In the genomic region with DNA sequence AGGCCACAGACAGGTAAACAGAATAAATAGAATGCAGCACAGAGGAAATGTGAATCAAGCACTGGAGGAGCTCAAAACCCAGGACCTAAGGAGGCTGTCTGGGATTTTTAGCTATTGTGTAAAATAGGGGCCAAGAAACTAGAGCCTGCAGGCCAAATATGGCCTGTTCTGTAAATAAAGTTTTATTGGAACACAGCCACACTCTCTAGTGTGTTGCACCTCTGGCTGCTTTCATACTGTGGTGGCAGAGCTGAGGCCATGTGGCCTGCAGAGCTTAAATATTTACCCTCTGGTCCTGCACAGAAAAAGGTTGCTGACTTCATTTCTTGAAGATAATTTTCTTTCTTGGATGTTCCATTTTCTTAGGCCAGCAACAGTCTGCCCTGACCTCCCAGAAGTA, we compare ENCODE assay signal across 18 cellular contexts.
DNase-seq lines count a peak whose midpoint lies in the region; ATAC-seq, FAIRE-seq and TF ChIP-seq lines count a peak whose summit lies in the region.
"Had no signal": no experiment of that assay in that cellular context is flagged by ENCODE, and none has a peak within 500 bp of the region (broad histone marks: within the 10 kb centered on the region; RNA-seq: fewer than 3 reads in every experiment).

No MANE protein-coding gene starts in this region.

- no peak overlapping the region for H3K27ac ChIP-seq in K562 (ENCODE audit: extremely low read depth, low read depth, low read length)
- peak overlapping the region in 3 of 4 donors; percentile 33 to 66 (median 65) for H3K27ac ChIP-seq in sigmoid colon
- H3K27ac ChIP-seq: SJCRH30 had no signal

- no peaks in the 10 kb centered on the region for H3K79me2 ChIP-seq in K562 (ENCODE audit: control insufficient read depth, insufficient read depth, low read length)

- H3K4me3 ChIP-seq in K562 (no peak overlapping the region), sigmoid colon (no peak overlapping the region)
- H3K4me3 ChIP-seq: SJCRH30 had no signal

- FAIRE-seq in GM19239 (lab: Jason Lieb, UNC) (peak; percentile 60), K562 (lab: Jason Lieb, UNC) (no peak)
- FAIRE-seq: G401.6 had no signal

- no peaks in the 10 kb centered on the region for H3K9me3 ChIP-seq in K562 (replicated peaks; ENCODE audit: control insufficient read depth, insufficient read depth, low read depth, low read length)
- H3K9me3 ChIP-seq in sigmoid colon = no peaks in the 10 kb centered on the region
- H3K9me3 ChIP-seq: SJCRH30 had no signal

- no peak for ATAC-seq in K562
- no peak for ATAC-seq in GM21723 (IDR thresholded peaks at IDR 0.05; ENCODE audit: unreplicated experiment)
- no peak for ATAC-seq in activated CD4-positive, CD25-positive, alpha-beta regulatory T cell treated with anti-CD3 and anti-CD28 coated beads, Interleukin-2, amount 50 U/mL, for 24 hours
- ATAC-seq: Panc1 had no signal

- TF ChIP-seq EP300 in K562 (IDR thresholded peaks at IDR 0.05; ENCODE audit: low read length) = no peak
- no peak for TF ChIP-seq EP300 in sigmoid colon (IDR thresholded peaks at IDR 0.05)

- no peak overlapping the region for H3K4me2 ChIP-seq in K562 (ENCODE audit: insufficient read depth, low read length)

- intact Hi-C loops in K562 (cut with micrococcal nuclease) (no loop called here), sigmoid colon (cut with DNase I) (no loop called here)

- DNase-seq in GM19239 (ENCODE audit: insufficient read length, low spot score) = no peak
- peak; percentile 85 for DNase-seq in NCI-H2029 treated with DMSO at 0.1 percent for 48 hours (lab: John Stamatoyannopoulos, UW)
- DNase-seq in K562 (ENCODE audit: extremely low read depth in 1 of 4, low spot score in 3 of 4) = no peak
- no peak for DNase-seq in sigmoid colon
- no peak for DNase-seq in activated CD4-positive, alpha-beta T cell treated with anti-CD3 and anti-CD28 coated beads, Interleukin-2, amount 50 U/mL, for 48 hours
- DNase-seq: ACHN, DND-41, MM.1S, NCI-H1092, NCI-H1436 treated with DMSO at 0.1 percent for 48 hours, NCI-H2081 treated with DMSO at 0.1 percent for 48 hours, NCI-H2227 treated with DMSO at 0.1 percent for 48 hours, NCI-H510A treated with DMSO at 0.1 percent for 48 hours, SJCRH30 had no signal

- BruUV-seq in K562 (replicated peaks; lab: Mats Ljungman, UMichigan) = no TSS peak

- H3K4me1 ChIP-seq in K562 (replicated peaks in 1 of 2; ENCODE audit: control insufficient read depth in 2 of 2, insufficient read depth in 2 of 2, low read length in 2 of 2) (no peaks in the 10 kb centered on the region; a peak in 1 of 5 replicates), sigmoid colon (peaks cover 0 to 20% (median 9%) of the 10 kb centered on the region in 4 donors)
- H3K4me1 ChIP-seq: SJCRH30 had no signal

- no peak for TF ChIP-seq CTCF in K562 (IDR thresholded peaks at IDR 0.05 in 2 of 3, conservative IDR thresholded peaks at IDR 0.05 in 1 of 3; ENCODE audit: insufficient read depth in 2 of 3, low read depth in 1 of 3, low read length in 3 of 3)
- no peak for TF ChIP-seq CTCF in sigmoid colon (IDR thresholded peaks at IDR 0.05)

- in situ Hi-C loops in K562 (cut with MboI) = no loop called here

- peaks cover 3% of the 10 kb centered on the region for H3K9me1 ChIP-seq in K562 (ENCODE audit: control insufficient read depth, insufficient read depth, low read length)

- H3K9ac ChIP-seq in K562 (ENCODE audit: insufficient read depth in 1 of 2, low read depth in 2 of 2, low read length in 2 of 2) = no peak overlapping the region

- CTCF ChIA-PET in K562 (lab: Yijun Ruan, JAX; ENCODE audit: low intra/inter-chr PET ratio) = no interaction called here

- no peak overlapping the region for H2AFZ ChIP-seq in K562 (ENCODE audit: low read depth, low read length)

- TF ChIP-seq RAD21 in K562 (CRISPR knock-in tag; conservative IDR thresholded peaks at IDR 0.05 in 1 of 2, IDR thresholded peaks at IDR 0.05 in 1 of 2) = no peak

- H4K20me1 ChIP-seq in K562 (replicated peaks; ENCODE audit: control insufficient read depth, insufficient read depth, low read length) = no peaks in the 10 kb centered on the region

- TF ChIP-seq POLR2A in K562 (conservative IDR thresholded peaks at IDR 0.05) (no peak), sigmoid colon (IDR thresholded peaks at IDR 0.05) (no peak)

- H3K27me3 ChIP-seq in K562 (ENCODE audit: control insufficient read depth in 2 of 2, insufficient read depth in 2 of 2, low read length in 2 of 2) (peaks cover 5 to 41% of the 10 kb centered on the region in 2 experiments; a peak in 3 of 5 replicates), sigmoid colon (no peaks in the 10 kb centered on the region)
- H3K27me3 ChIP-seq: SJCRH30 had no signal

- H3K36me3 ChIP-seq in K562 (ENCODE audit: control insufficient read depth, insufficient read depth, low read length) = no peaks in the 10 kb centered on the region
- no peaks in the 10 kb centered on the region for H3K36me3 ChIP-seq in sigmoid colon
- H3K36me3 ChIP-seq: SJCRH30 had no signal

- POLR2A ChIA-PET in K562 (lab: Yijun Ruan, JAX) = no interaction called here

TF ChIP-seq in K562, 482 proteins besides CTCF, POLR2A, EP300 and RAD21 (continues in another document):
- TF ChIP-seq HNRNPL (IDR thresholded peaks at IDR 0.05; ENCODE audit: low read depth, low read length) (no peak), PCBP1 (IDR thresholded peaks at IDR 0.05; ENCODE audit: low read depth, low read length, poor library complexity, severe bottlenecking) (no peak), NUFIP1 (IDR thresholded peaks at IDR 0.05; ENCODE audit: partially characterized antibody) (no peak), RBM17 (IDR thresholded peaks at IDR 0.05; ENCODE audit: borderline replicate concordance, low read depth, low read length) (no peak), SOX6 (IDR thresholded peaks at IDR 0.05) (no peak)
- TF ChIP-seq, protein P1, sequence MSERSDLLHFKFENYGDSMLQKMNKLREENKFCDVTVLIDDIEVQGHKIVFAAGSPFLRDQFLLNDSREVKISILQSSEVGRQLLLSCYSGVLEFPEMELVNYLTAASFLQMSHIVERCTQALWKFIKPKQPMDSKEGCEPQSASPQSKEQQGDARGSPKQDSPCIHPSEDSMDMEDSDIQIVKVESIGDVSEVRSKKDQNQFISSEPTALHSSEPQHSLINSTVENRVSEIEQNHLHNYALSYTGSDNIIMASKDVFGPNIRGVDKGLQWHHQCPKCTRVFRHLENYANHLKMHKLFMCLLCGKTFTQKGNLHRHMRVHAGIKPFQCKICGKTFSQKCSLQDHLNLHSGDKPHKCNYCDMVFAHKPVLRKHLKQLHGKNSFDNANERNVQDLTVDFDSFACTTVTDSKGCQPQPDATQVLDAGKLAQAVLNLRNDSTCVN (CRISPR knock-in tag; IDR thresholded peaks at IDR 0.05) = no peak
- TF ChIP-seq, protein P2, sequence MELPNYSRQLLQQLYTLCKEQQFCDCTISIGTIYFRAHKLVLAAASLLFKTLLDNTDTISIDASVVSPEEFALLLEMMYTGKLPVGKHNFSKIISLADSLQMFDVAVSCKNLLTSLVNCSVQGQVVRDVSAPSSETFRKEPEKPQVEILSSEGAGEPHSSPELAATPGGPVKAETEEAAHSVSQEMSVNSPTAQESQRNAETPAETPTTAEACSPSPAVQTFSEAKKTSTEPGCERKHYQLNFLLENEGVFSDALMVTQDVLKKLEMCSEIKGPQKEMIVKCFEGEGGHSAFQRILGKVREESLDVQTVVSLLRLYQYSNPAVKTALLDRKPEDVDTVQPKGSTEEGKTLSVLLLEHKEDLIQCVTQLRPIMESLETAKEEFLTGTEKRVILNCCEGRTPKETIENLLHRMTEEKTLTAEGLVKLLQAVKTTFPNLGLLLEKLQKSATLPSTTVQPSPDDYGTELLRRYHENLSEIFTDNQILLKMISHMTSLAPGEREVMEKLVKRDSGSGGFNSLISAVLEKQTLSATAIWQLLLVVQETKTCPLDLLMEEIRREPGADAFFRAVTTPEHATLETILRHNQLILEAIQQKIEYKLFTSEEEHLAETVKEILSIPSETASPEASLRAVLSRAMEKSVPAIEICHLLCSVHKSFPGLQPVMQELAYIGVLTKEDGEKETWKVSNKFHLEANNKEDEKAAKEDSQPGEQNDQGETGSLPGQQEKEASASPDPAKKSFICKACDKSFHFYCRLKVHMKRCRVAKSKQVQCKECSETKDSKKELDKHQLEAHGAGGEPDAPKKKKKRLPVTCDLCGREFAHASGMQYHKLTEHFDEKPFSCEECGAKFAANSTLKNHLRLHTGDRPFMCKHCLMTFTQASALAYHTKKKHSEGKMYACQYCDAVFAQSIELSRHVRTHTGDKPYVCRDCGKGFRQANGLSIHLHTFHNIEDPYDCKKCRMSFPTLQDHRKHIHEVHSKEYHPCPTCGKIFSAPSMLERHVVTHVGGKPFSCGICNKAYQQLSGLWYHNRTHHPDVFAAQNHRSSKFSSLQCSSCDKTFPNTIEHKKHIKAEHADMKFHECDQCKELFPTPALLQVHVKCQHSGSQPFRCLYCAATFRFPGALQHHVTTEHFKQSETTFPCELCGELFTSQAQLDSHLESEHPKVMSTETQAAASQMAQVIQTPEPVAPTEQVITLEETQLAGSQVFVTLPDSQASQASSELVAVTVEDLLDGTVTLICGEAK (IDR thresholded peaks at IDR 0.05) = peak; percentile 81
- TF ChIP-seq, protein P2 (CRISPR knock-in tag; IDR thresholded peaks at IDR 0.05) = no peak
